10 cellular contexts compared by ENCODE assay signal in genomic region chr19:16566161-16566560, GRCh38. TPM values are rescaled to one million over a fixed set of nuclear protein-coding genes. Genes with fewer than 3 reads are reported as not detected.
DNase-seq lines count a peak whose midpoint lies in the region; ATAC-seq and TF ChIP-seq lines count a peak whose summit lies in the region.
"Had no signal": no experiment of that assay in that cellular context is flagged by ENCODE, and none has a peak within 500 bp of the region (broad histone marks: within the 10 kb centered on the region; RNA-seq: fewer than 3 reads in every experiment).

No MANE protein-coding gene starts in this region.

- WGBS in heart right ventricle, 2 donors, result 75 to 77% methylated on average over 10 of the region's 10 CpGs
- WGBS in upper lobe of left lung, 2 donors, result 63 to 67% methylated on average over 10 of the region's 10 CpGs

- ATAC-seq in heart right ventricle, result peak in 5 of 8 donors; percentile 37 to 60 (median 54)
- ATAC-seq in natural killer cell treated with Interleukin-12 subunit alpha and Interleukin-12 subunit beta and Interleukin-15 and Interleukin-18, amount 100 ng/mL, for 72 hours, result peak; percentile 81 to 91
- ATAC-seq in upper lobe of left lung (ENCODE audit: low FRiP score in 2 of 2), result no peak
- ATAC-seq in GM21515 (IDR thresholded peaks at IDR 0.05; ENCODE audit: unreplicated experiment), result no peak
- no peak for ATAC-seq in HG03097 (IDR thresholded peaks at IDR 0.05; ENCODE audit: low FRiP score, unreplicated experiment)

- no peaks in the 10 kb centered on the region for H3K9me3 Mint-ChIP-seq in natural killer cell treated with Interleukin-12 subunit alpha and Interleukin-12 subunit beta and Interleukin-15 and Interleukin-18, amount 100 ng/mL, for 72 hours

- H3K27ac Mint-ChIP-seq in natural killer cell treated with Interleukin-12 subunit alpha and Interleukin-12 subunit beta and Interleukin-15 and Interleukin-18, amount 100 ng/mL, for 72 hours, result peak overlapping the region; percentile 72

- H3K4me1 ChIP-seq in heart right ventricle (peaks cover under 1 to 28% (median 6%) of the 10 kb centered on the region in 9 donors), right atrium auricular region (peaks cover 0 to 6% of the 10 kb centered on the region in 2 donors), upper lobe of left lung (peaks cover 16 to 40% (median 37%) of the 10 kb centered on the region in 4 donors)

- H3K4me3 ChIP-seq in heart right ventricle (no peak overlapping the region), right atrium auricular region (no peak overlapping the region), upper lobe of left lung (no peak overlapping the region)
- H3K4me3 ChIP-seq: vagina had no signal

- no peak for TF ChIP-seq POLR2A in upper lobe of left lung (IDR thresholded peaks at IDR 0.05)

- H3K27me3 ChIP-seq in heart right ventricle (no peaks in the 10 kb centered on the region), right atrium auricular region (no peaks in the 10 kb centered on the region), upper lobe of left lung (no peaks in the 10 kb centered on the region)
- H3K27me3 ChIP-seq: vagina had no signal

- no peak for DNase-seq in heart right ventricle
- no peak for DNase-seq in right atrium auricular region (ENCODE audit: low spot score)
- DNase-seq in activated naive CD4-positive, alpha-beta T cell (lab: John Stamatoyannopoulos, UW), result peak in 3 of 4 experiments; percentile 33 to 70 (median 57)
- DNase-seq in natural killer cell treated with Interleukin-12 subunit alpha and Interleukin-12 subunit beta and Interleukin-15 and Interleukin-18, amount 100 ng/mL, for 72 hours (ENCODE audit: low spot score), result no peak
- DNase-seq in upper lobe of left lung, result peak in 1 of 2 donors; percentile 54
- DNase-seq in amniotic stem cell (lab: John Stamatoyannopoulos, UW), result no peak
- DNase-seq: NCI-H2081 treated with DMSO at 0.1 percent for 48 hours had no signal

- intact Hi-C loops in heart right ventricle (cut with DNase I), result no loop called here

- H3K9me3 ChIP-seq in heart right ventricle (no peaks in the 10 kb centered on the region), right atrium auricular region (no peaks in the 10 kb centered on the region), upper lobe of left lung (no peaks in the 10 kb centered on the region)
- H3K9me3 ChIP-seq: vagina had no signal

- peaks cover 20% of the 10 kb centered on the region for H3K36me3 Mint-ChIP-seq in natural killer cell treated with Interleukin-12 subunit alpha and Interleukin-12 subunit beta and Interleukin-15 and Interleukin-18, amount 100 ng/mL, for 72 hours

- peaks cover 13 to 18% of the 10 kb centered on the region in 2 donors for H3K4me1 Mint-ChIP-seq in natural killer cell treated with Interleukin-12 subunit alpha and Interleukin-12 subunit beta and Interleukin-15 and Interleukin-18, amount 100 ng/mL, for 72 hours (ENCODE audit: low read depth in 2 of 2)

- peaks cover 0 to 96% (median 25%) of the 10 kb centered on the region in 9 donors for H3K36me3 ChIP-seq in heart right ventricle
- H3K36me3 ChIP-seq in right atrium auricular region, result peaks cover 57% of the 10 kb centered on the region
- H3K36me3 ChIP-seq in upper lobe of left lung, result peaks cover 8 to 75% (median 45%) of the 10 kb centered on the region in 4 donors

- TF ChIP-seq EP300 in upper lobe of left lung (IDR thresholded peaks at IDR 0.05), result no peak

- TF ChIP-seq CTCF in heart right ventricle (IDR thresholded peaks at IDR 0.05), result no peak
- no peak for TF ChIP-seq CTCF in right atrium auricular region (IDR thresholded peaks at IDR 0.05)
- TF ChIP-seq CTCF in upper lobe of left lung (IDR thresholded peaks at IDR 0.05), result no peak

- H3K4me3 Mint-ChIP-seq in natural killer cell treated with Interleukin-12 subunit alpha and Interleukin-12 subunit beta and Interleukin-15 and Interleukin-18, amount 100 ng/mL, for 72 hours, result peak overlapping the region; percentile 79

- H3K27me3 Mint-ChIP-seq in natural killer cell treated with Interleukin-12 subunit alpha and Interleukin-12 subunit beta and Interleukin-15 and Interleukin-18, amount 100 ng/mL, for 72 hours, result no peaks in the 10 kb centered on the region

- H3K27ac ChIP-seq in heart right ventricle (peak overlapping the region in 2 of 10 donors; percentile 20 to 80), right atrium auricular region (no peak overlapping the region), upper lobe of left lung (peak overlapping the region in 3 of 4 donors; percentile 50 to 77 (median 54))
- H3K27ac ChIP-seq: vagina had no signal

RNA-seq across cellular contexts. Expression of gene SLC35E1, which starts 6.1 kb away (rescaled TPM):
- total RNA-seq in heart right ventricle, result 10 to 100 TPM; 20.8 to 29.0 (median 23.6) TPM
- 10 to 100 TPM; 22.9 to 25.6 TPM for polyA plus RNA-seq in heart right ventricle
- 10 to 100 TPM; 27.5 to 34.9 TPM for total RNA-seq in right atrium auricular region
- 10 to 100 TPM; 52.2 to 71.5 TPM for total RNA-seq in natural killer cell treated with Interleukin-12 subunit alpha and Interleukin-12 subunit beta and Interleukin-15 and Interleukin-18, amount 100 ng/mL, for 72 hours
- total RNA-seq in upper lobe of left lung, result 10 to 100 TPM; 48.5 to 60.8 (median 53.2) TPM

RNA-seq across cellular contexts. Expression of gene CHERP, which starts 23.9 kb away (rescaled TPM):
- total RNA-seq in heart right ventricle, result 10 to 100 TPM; 20.0 to 26.6 (median 22.6) TPM
- 10 to 100 TPM; 11.3 to 16.4 TPM for polyA plus RNA-seq in heart right ventricle
- 1 to 10 TPM; 4.3 to 8.0 TPM for total RNA-seq in right atrium auricular region
- 10 to 100 TPM; 64.1 to 93.0 TPM for total RNA-seq in natural killer cell treated with Interleukin-12 subunit alpha and Interleukin-12 subunit beta and Interleukin-15 and Interleukin-18, amount 100 ng/mL, for 72 hours
- total RNA-seq in upper lobe of left lung, result 10 to 100 TPM; 10.8 to 38.6 (median 22.0) TPM

Comparison
In these comparisons a context has a peak if more than half of its experiments do, and no peak if none do; other contexts are left out.
1. ATAC-seq: peak in heart right ventricle (5 of 8) and natural killer cell treated with Interleukin-12 subunit alpha and Interleukin-12 subunit beta and Interleukin-15 and Interleukin-18, amount 100 ng/mL, for 72 hours (2 of 2); none in upper lobe of left lung (0 of 2), GM21515 (single experiment) and HG03097 (single experiment).
2. DNase-seq: peak in activated naive CD4-positive, alpha-beta T cell (3 of 4); none in heart right ventricle (0 of 2), right atrium auricular region (single experiment), natural killer cell treated with Interleukin-12 subunit alpha and Interleukin-12 subunit beta and Interleukin-15 and Interleukin-18, amount 100 ng/mL, for 72 hours (single experiment) and amniotic stem cell (single experiment).
3. H3K27ac ChIP-seq: peak in upper lobe of left lung (3 of 4); none in right atrium auricular region (0 of 2).